In genomic region chr10:45163315-45163975, GRCh38 we compare ENCODE assay signal across 34 cellular contexts.
"Had no signal": no experiment of that assay in that cellular context is flagged by ENCODE, and none has a peak within 500 bp of the region (broad histone marks: within the 10 kb centered on the region; RNA-seq: fewer than 3 reads in every experiment).

No MANE protein-coding gene starts in this region.

- H3K4me2 ChIP-seq: KMS-11 had no signal

- H3K4me3 ChIP-seq: MG63 had no signal

- H3K36me3 ChIP-seq: MG63 had no signal

- H3K27ac ChIP-seq: KMS-11 had no signal

- H3K9ac ChIP-seq: KMS-11 had no signal

- H3K27me3 ChIP-seq: MG63 had no signal

- H3K9me3 ChIP-seq: MG63 had no signal

- DNase-seq: Karpas-422, Kasumi-1, MG63, MM.1S, MV-4-11, NCI-H1048, NCI-H1092, NCI-H1092 treated with DMSO at 0.1 percent for 48 hours, NCI-H1105, NCI-H1105 treated with DMSO at 0.1 percent for 48 hours, NCI-H1417, NCI-H1417 treated with DMSO at 0.1 percent for 48 hours, NCI-H1436, NCI-H1436 treated with DMSO at 0.1 percent for 48 hours, NCI-H146, NCI-H1694, NCI-H1694 treated with DMSO at 0.1 percent for 48 hours, NCI-H187, NCI-H187 treated with DMSO at 0.1 percent for 48 hours, NCI-H1930, NCI-H2029, NCI-H2029 treated with DMSO at 0.1 percent for 48 hours, NCI-H2081, NCI-H2081 treated with DMSO at 0.1 percent for 48 hours, NCI-H2171, NCI-H2171 treated with DMSO at 0.1 percent for 48 hours, NCI-H2227 treated with DMSO at 0.1 percent for 48 hours, NCI-H226, NCI-H345, NCI-H446, NCI-H446 treated with DMSO at 0.1 percent for 48 hours, NCI-H510A, NCI-H510A treated with DMSO at 0.1 percent for 48 hours had no signal
